In the genomic region with DNA sequence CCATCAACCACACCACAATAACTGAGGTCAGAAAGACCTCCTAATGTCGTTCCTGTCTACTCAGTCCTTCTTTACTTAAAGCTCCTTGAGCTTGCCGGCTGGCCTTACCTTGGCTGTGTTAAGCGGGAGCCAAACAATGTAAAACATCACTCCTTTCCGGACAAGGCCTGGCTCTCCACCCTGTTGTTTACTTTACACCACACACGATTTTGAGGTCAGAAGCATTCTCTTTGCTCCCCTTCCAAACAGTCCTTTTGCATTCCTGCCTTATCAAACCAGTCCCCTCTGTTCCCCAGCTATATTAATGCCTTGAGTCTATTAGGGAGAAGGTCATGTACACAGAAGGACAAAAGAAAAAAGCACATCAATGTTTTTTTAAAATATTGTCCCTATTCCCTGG, we compare ENCODE assay signal across 28 cellular contexts. TPM values are rescaled to one million over a fixed set of nuclear protein-coding genes. Genes with fewer than 3 reads are reported as not detected.
"Had no signal": no experiment of that assay in that cellular context is flagged by ENCODE, and none has a peak within 500 bp of the region (broad histone marks: within the 10 kb centered on the region; RNA-seq: fewer than 3 reads in every experiment).

No MANE protein-coding gene starts in this region.

- H3K36me3 Mint-ChIP-seq: IgD-negative memory B cell had no signal

- H3K4me2 ChIP-seq: KMS-11, SK-N-SH had no signal

- ATAC-seq: K562, Panc1, PC-3 had no signal

- H3K9me3 ChIP-seq: SK-N-SH had no signal

- FAIRE-seq: HTR-8/SVneo, K562 had no signal

- H3K9ac ChIP-seq: KMS-11, SK-N-SH had no signal

- DNase-seq: Kasumi-1, MM.1S, NCI-H1092 treated with DMSO at 0.1 percent for 48 hours, NCI-H1436, NCI-H187, NCI-H2029, NCI-H2081 treated with DMSO at 0.1 percent for 48 hours, NCI-H2171, NCI-H226, NCI-H446, NCI-H510A, NCI-H524 treated with DMSO at 0.1 percent for 48 hours, NCI-H69, NCI-H774, PC-3, SHP77, SK-N-SH, SW 1271 had no signal

- H3K4me1 Mint-ChIP-seq: IgD-negative memory B cell had no signal

- H3K4me3 Mint-ChIP-seq: IgD-negative memory B cell had no signal

- H3K27me3 Mint-ChIP-seq: IgD-negative memory B cell had no signal

- H3K27ac ChIP-seq: HL-60, KMS-11, RWPE1 had no signal

- H3K4me3 ChIP-seq: K562 had no signal

RNA-seq across cellular contexts. Expression of a gene that starts 19.3 kb away (rescaled TPM):
- total RNA-seq: K562, M059J, OCI-LY7, PC-3, SK-MEL-5 had no signal
- polyA plus RNA-seq: IgD-negative memory B cell, K562, SK-N-SH had no signal
